ENCODE assay signal across 2 cellular contexts in the genomic region with DNA sequence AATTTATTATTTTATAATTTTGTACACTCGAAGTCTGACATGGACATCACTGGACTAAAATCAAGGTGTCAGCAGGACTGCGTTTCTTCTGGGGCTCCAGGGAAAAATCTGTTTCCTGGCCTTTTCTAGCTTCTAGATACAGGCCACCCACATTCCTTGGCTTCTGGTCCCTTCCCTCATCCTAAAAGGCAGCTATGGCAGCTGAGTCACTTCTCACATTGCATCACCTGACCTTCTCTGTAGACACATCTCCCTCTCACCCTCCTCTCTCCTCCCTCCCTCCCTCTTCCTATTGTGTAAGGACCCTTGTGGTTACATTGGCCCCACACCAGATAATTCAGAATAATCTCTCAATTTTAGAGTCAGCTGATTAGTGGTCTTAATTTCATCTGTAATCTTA.
A peak's percentile ranks its signal among the peaks of the same experiment; 100 is the strongest.
TF ChIP-seq lines count a peak whose summit lies in the region.

No MANE protein-coding gene starts in this region.

TF ChIP-seq in HCT116, 20 proteins besides CTCF, POLR2A, EP300 and RAD21 (continued from another document):
- TF ChIP-seq, protein P1, sequence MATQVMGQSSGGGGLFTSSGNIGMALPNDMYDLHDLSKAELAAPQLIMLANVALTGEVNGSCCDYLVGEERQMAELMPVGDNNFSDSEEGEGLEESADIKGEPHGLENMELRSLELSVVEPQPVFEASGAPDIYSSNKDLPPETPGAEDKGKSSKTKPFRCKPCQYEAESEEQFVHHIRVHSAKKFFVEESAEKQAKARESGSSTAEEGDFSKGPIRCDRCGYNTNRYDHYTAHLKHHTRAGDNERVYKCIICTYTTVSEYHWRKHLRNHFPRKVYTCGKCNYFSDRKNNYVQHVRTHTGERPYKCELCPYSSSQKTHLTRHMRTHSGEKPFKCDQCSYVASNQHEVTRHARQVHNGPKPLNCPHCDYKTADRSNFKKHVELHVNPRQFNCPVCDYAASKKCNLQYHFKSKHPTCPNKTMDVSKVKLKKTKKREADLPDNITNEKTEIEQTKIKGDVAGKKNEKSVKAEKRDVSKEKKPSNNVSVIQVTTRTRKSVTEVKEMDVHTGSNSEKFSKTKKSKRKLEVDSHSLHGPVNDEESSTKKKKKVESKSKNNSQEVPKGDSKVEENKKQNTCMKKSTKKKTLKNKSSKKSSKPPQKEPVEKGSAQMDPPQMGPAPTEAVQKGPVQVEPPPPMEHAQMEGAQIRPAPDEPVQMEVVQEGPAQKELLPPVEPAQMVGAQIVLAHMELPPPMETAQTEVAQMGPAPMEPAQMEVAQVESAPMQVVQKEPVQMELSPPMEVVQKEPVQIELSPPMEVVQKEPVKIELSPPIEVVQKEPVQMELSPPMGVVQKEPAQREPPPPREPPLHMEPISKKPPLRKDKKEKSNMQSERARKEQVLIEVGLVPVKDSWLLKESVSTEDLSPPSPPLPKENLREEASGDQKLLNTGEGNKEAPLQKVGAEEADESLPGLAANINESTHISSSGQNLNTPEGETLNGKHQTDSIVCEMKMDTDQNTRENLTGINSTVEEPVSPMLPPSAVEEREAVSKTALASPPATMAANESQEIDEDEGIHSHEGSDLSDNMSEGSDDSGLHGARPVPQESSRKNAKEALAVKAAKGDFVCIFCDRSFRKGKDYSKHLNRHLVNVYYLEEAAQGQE (IDR thresholded peaks at IDR 0.05; ENCODE audit: low read depth): no peak
- TF ChIP-seq CEBPB (IDR thresholded peaks at IDR 0.05; ENCODE audit: low read depth) (peak; percentile 44; the same call in 1 of the 2 replicates), YY1 (IDR thresholded peaks at IDR 0.05; ENCODE audit: extremely low read depth, insufficient replicate concordance, low read depth, low read length) (no peak), EZH2phosphoT487 (IDR thresholded peaks at IDR 0.05; ENCODE audit: borderline replicate concordance) (no peak), TCF7L2 (IDR thresholded peaks at IDR 0.05; ENCODE audit: borderline replicate concordance, extremely low read depth, insufficient read depth, insufficient read length) (no peak), ZFX (IDR thresholded peaks at IDR 0.05) (no peak), SP1 (IDR thresholded peaks at IDR 0.05; ENCODE audit: low read depth) (0 out of 2 replicates have a peak, but pooled peaks have one; percentile 17), CBX3 (IDR thresholded peaks at IDR 0.05; ENCODE audit: low read depth) (peak; percentile 77), FOSL1 (IDR thresholded peaks at IDR 0.05; ENCODE audit: low read depth) (0 out of 2 replicates have a peak, but pooled peaks have one; percentile 10)
- TF ChIP-seq, protein P2, sequence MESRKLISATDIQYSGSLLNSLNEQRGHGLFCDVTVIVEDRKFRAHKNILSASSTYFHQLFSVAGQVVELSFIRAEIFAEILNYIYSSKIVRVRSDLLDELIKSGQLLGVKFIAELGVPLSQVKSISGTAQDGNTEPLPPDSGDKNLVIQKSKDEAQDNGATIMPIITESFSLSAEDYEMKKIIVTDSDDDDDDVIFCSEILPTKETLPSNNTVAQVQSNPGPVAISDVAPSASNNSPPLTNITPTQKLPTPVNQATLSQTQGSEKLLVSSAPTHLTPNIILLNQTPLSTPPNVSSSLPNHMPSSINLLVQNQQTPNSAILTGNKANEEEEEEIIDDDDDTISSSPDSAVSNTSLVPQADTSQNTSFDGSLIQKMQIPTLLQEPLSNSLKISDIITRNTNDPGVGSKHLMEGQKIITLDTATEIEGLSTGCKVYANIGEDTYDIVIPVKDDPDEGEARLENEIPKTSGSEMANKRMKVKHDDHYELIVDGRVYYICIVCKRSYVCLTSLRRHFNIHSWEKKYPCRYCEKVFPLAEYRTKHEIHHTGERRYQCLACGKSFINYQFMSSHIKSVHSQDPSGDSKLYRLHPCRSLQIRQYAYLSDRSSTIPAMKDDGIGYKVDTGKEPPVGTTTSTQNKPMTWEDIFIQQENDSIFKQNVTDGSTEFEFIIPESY (IDR thresholded peaks at IDR 0.05; ENCODE audit: extremely low read depth, insufficient replicate concordance, low read length): no peak
- TF ChIP-seq, protein P3, sequence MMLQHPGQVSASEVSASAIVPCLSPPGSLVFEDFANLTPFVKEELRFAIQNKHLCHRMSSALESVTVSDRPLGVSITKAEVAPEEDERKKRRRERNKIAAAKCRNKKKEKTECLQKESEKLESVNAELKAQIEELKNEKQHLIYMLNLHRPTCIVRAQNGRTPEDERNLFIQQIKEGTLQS (IDR thresholded peaks at IDR 0.05): no peak

TF ChIP-seq in GM23338, 12 proteins besides CTCF, POLR2A, EP300 and RAD21 (continued from another document):
- TF ChIP-seq, protein P4, sequence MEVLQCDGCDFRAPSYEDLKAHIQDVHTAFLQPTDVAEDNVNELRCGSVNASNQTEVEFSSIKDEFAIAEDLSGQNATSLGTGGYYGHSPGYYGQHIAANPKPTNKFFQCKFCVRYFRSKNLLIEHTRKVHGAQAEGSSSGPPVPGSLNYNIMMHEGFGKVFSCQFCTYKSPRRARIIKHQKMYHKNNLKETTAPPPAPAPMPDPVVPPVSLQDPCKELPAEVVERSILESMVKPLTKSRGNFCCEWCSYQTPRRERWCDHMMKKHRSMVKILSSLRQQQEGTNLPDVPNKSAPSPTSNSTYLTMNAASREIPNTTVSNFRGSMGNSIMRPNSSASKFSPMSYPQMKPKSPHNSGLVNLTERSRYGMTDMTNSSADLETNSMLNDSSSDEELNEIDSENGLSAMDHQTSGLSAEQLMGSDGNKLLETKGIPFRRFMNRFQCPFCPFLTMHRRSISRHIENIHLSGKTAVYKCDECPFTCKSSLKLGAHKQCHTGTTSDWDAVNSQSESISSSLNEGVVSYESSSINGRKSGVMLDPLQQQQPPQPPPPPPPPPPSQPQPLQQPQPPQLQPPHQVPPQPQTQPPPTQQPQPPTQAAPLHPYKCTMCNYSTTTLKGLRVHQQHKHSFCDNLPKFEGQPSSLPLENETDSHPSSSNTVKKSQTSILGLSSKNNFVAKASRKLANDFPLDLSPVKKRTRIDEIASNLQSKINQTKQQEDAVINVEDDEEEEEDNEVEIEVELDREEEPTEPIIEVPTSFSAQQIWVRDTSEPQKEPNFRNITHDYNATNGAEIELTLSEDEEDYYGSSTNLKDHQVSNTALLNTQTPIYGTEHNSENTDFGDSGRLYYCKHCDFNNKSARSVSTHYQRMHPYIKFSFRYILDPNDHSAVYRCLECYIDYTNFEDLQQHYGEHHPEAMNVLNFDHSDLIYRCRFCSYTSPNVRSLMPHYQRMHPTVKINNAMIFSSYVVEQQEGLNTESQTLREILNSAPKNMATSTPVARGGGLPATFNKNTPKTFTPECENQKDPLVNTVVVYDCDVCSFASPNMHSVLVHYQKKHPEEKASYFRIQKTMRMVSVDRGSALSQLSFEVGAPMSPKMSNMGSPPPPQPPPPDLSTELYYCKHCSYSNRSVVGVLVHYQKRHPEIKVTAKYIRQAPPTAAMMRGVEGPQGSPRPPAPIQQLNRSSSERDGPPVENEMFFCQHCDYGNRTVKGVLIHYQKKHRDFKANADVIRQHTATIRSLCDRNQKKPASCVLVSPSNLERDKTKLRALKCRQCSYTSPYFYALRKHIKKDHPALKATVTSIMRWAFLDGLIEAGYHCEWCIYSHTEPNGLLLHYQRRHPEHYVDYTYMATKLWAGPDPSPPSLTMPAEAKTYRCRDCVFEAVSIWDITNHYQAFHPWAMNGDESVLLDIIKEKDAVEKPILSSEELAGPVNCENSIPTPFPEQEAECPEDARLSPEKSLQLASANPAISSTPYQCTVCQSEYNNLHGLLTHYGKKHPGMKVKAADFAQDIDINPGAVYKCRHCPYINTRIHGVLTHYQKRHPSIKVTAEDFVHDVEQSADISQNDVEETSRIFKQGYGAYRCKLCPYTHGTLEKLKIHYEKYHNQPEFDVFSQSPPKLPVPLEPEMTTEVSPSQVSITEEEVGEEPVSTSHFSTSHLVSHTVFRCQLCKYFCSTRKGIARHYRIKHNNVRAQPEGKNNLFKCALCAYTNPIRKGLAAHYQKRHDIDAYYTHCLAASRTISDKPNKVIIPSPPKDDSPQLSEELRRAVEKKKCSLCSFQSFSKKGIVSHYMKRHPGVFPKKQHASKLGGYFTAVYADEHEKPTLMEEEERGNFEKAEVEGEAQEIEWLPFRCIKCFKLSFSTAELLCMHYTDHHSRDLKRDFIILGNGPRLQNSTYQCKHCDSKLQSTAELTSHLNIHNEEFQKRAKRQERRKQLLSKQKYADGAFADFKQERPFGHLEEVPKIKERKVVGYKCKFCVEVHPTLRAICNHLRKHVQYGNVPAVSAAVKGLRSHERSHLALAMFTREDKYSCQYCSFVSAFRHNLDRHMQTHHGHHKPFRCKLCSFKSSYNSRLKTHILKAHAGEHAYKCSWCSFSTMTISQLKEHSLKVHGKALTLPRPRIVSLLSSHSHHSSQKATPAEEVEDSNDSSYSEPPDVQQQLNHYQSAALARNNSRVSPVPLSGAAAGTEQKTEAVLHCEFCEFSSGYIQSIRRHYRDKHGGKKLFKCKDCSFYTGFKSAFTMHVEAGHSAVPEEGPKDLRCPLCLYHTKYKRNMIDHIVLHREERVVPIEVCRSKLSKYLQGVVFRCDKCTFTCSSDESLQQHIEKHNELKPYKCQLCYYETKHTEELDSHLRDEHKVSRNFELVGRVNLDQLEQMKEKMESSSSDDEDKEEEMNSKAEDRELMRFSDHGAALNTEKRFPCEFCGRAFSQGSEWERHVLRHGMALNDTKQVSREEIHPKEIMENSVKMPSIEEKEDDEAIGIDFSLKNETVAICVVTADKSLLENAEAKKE (CRISPR knock-in tag; IDR thresholded peaks at IDR 0.05): no peak
- no peak for TF ChIP-seq JUNB (IDR thresholded peaks at IDR 0.05; ENCODE audit: unreplicated experiment)
- no peak for TF ChIP-seq ZNF331 (CRISPR knock-in tag; IDR thresholded peaks at IDR 0.05; ENCODE audit: low read depth)
- no peak for TF ChIP-seq ZNF114 (CRISPR knock-in tag; IDR thresholded peaks at IDR 0.05)
- TF ChIP-seq EZH2 (IDR thresholded peaks at IDR 0.05; ENCODE audit: low read depth, unreplicated experiment): no peak
- no peak for TF ChIP-seq CREB1 (CRISPR knock-in tag; IDR thresholded peaks at IDR 0.05; ENCODE audit: low read depth)
- TF ChIP-seq, protein P5, sequence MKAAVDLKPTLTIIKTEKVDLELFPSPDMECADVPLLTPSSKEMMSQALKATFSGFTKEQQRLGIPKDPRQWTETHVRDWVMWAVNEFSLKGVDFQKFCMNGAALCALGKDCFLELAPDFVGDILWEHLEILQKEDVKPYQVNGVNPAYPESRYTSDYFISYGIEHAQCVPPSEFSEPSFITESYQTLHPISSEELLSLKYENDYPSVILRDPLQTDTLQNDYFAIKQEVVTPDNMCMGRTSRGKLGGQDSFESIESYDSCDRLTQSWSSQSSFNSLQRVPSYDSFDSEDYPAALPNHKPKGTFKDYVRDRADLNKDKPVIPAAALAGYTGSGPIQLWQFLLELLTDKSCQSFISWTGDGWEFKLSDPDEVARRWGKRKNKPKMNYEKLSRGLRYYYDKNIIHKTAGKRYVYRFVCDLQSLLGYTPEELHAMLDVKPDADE (IDR thresholded peaks at IDR 0.05): no peak
- TF ChIP-seq STAT1 (IDR thresholded peaks at IDR 0.05; ENCODE audit: unreplicated experiment): no peak
- no peak for TF ChIP-seq NANOG (IDR thresholded peaks at IDR 0.05; ENCODE audit: borderline replicate concordance)
- TF ChIP-seq, protein P1 (IDR thresholded peaks at IDR 0.05; ENCODE audit: unreplicated experiment): no peak
